ENCODE assay signal across 2 cellular contexts in genomic region chr11:57315491-57315890, GRCh38.
TF ChIP-seq lines count a peak whose summit lies in the region.

No MANE protein-coding gene starts in this region.

TF ChIP-seq in liver, 16 proteins besides CTCF, POLR2A, EP300 and RAD21:
- TF ChIP-seq YY1 (IDR thresholded peaks at IDR 0.05) (no peak), RXRA (IDR thresholded peaks at IDR 0.05) (peak; percentile 65 to 81), NR2F2 (IDR thresholded peaks at IDR 0.05) (peak; percentile 83), SP1 (IDR thresholded peaks at IDR 0.05) (peak; percentile 46)
TF ChIP-seq in liver: peak in this region for 3.

TF ChIP-seq in HepG2, 621 proteins besides CTCF, POLR2A, EP300 and RAD21:
- no peak for TF ChIP-seq PRDM4 (CRISPR knock-in tag; IDR thresholded peaks at IDR 0.05; ENCODE audit: borderline replicate concordance)
- no peak for TF ChIP-seq ISL2 (CRISPR knock-in tag; IDR thresholded peaks at IDR 0.05)
- TF ChIP-seq ZNF556 (CRISPR knock-in tag; IDR thresholded peaks at IDR 0.05; ENCODE audit: borderline replicate concordance), result no peak
- no peak for TF ChIP-seq PRPF4 (IDR thresholded peaks at IDR 0.05; ENCODE audit: low read depth, low read length, poor library complexity, severe bottlenecking)
- TF ChIP-seq PCBP1 (IDR thresholded peaks at IDR 0.05; ENCODE audit: borderline replicate concordance, low read depth, low read length), result no peak
- TF ChIP-seq, protein P1, sequence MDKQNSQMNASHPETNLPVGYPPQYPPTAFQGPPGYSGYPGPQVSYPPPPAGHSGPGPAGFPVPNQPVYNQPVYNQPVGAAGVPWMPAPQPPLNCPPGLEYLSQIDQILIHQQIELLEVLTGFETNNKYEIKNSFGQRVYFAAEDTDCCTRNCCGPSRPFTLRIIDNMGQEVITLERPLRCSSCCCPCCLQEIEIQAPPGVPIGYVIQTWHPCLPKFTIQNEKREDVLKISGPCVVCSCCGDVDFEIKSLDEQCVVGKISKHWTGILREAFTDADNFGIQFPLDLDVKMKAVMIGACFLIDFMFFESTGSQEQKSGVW (CRISPR knock-in tag; IDR thresholded peaks at IDR 0.05; ENCODE audit: borderline replicate concordance), result no peak
- no peak for TF ChIP-seq NFYB (CRISPR knock-in tag; IDR thresholded peaks at IDR 0.05)
- TF ChIP-seq PHF5A (CRISPR knock-in tag; IDR thresholded peaks at IDR 0.05; ENCODE audit: low read depth, unreplicated experiment), result no peak
- TF ChIP-seq SRSF4 (IDR thresholded peaks at IDR 0.05; ENCODE audit: low read depth, low read length, poor library complexity, severe bottlenecking), result no peak
- TF ChIP-seq ZNF619 (CRISPR knock-in tag; IDR thresholded peaks at IDR 0.05), result no peak
- TF ChIP-seq, protein P2, sequence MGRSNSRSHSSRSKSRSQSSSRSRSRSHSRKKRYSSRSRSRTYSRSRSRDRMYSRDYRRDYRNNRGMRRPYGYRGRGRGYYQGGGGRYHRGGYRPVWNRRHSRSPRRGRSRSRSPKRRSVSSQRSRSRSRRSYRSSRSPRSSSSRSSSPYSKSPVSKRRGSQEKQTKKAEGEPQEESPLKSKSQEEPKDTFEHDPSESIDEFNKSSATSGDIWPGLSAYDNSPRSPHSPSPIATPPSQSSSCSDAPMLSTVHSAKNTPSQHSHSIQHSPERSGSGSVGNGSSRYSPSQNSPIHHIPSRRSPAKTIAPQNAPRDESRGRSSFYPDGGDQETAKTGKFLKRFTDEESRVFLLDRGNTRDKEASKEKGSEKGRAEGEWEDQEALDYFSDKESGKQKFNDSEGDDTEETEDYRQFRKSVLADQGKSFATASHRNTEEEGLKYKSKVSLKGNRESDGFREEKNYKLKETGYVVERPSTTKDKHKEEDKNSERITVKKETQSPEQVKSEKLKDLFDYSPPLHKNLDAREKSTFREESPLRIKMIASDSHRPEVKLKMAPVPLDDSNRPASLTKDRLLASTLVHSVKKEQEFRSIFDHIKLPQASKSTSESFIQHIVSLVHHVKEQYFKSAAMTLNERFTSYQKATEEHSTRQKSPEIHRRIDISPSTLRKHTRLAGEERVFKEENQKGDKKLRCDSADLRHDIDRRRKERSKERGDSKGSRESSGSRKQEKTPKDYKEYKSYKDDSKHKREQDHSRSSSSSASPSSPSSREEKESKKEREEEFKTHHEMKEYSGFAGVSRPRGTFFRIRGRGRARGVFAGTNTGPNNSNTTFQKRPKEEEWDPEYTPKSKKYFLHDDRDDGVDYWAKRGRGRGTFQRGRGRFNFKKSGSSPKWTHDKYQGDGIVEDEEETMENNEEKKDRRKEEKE (IDR thresholded peaks at IDR 0.05), result no peak
- no peak for TF ChIP-seq U2AF1 (optimal IDR thresholded peaks at IDR 0.05; ENCODE audit: low read depth, low read length)
- no peak for TF ChIP-seq FOXC1 (CRISPR knock-in tag; IDR thresholded peaks at IDR 0.05; ENCODE audit: borderline replicate concordance)
- TF ChIP-seq, protein P3, sequence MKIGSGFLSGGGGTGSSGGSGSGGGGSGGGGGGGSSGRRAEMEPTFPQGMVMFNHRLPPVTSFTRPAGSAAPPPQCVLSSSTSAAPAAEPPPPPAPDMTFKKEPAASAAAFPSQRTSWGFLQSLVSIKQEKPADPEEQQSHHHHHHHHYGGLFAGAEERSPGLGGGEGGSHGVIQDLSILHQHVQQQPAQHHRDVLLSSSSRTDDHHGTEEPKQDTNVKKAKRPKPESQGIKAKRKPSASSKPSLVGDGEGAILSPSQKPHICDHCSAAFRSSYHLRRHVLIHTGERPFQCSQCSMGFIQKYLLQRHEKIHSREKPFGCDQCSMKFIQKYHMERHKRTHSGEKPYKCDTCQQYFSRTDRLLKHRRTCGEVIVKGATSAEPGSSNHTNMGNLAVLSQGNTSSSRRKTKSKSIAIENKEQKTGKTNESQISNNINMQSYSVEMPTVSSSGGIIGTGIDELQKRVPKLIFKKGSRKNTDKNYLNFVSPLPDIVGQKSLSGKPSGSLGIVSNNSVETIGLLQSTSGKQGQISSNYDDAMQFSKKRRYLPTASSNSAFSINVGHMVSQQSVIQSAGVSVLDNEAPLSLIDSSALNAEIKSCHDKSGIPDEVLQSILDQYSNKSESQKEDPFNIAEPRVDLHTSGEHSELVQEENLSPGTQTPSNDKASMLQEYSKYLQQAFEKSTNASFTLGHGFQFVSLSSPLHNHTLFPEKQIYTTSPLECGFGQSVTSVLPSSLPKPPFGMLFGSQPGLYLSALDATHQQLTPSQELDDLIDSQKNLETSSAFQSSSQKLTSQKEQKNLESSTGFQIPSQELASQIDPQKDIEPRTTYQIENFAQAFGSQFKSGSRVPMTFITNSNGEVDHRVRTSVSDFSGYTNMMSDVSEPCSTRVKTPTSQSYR (CRISPR knock-in tag; IDR thresholded peaks at IDR 0.05; ENCODE audit: borderline replicate concordance), result no peak
- no peak for TF ChIP-seq ATRX (CRISPR knock-in tag; IDR thresholded peaks at IDR 0.05; ENCODE audit: borderline replicate concordance)
- no peak for TF ChIP-seq ETV5 (CRISPR knock-in tag; IDR thresholded peaks at IDR 0.05; ENCODE audit: borderline replicate concordance)
- TF ChIP-seq, protein P4, sequence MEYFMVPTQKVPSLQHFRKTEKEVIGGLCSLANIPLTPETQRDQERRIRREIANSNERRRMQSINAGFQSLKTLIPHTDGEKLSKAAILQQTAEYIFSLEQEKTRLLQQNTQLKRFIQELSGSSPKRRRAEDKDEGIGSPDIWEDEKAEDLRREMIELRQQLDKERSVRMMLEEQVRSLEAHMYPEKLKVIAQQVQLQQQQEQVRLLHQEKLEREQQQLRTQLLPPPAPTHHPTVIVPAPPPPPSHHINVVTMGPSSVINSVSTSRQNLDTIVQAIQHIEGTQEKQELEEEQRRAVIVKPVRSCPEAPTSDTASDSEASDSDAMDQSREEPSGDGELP (IDR thresholded peaks at IDR 0.05; ENCODE audit: borderline replicate concordance, low read depth), result no peak
- no peak for TF ChIP-seq ZNF580 (CRISPR knock-in tag; IDR thresholded peaks at IDR 0.05; ENCODE audit: borderline replicate concordance, low read depth)
